In genomic region chr2:29117636-29118303, GRCh38 we compare ENCODE assay signal across 9 cellular contexts. TPM values are rescaled to one million over a fixed set of nuclear protein-coding genes. Genes with fewer than 3 reads are reported as not detected.
DNase-seq lines count a peak whose midpoint lies in the region; ATAC-seq, FAIRE-seq and TF ChIP-seq lines count a peak whose summit lies in the region.
"Had no signal": no experiment of that assay in that cellular context is flagged by ENCODE, and none has a peak within 500 bp of the region (broad histone marks: within the 10 kb centered on the region; RNA-seq: fewer than 3 reads in every experiment).

No MANE protein-coding gene starts in this region.

- DNase-seq in A549 (ENCODE audit: low read depth in 1 of 2, low spot score in 1 of 2) (peak; percentile 79 to 85), H54 (ENCODE audit: insufficient read length, low spot score) (peak; percentile 75), astrocyte of the hippocampus (ENCODE audit: low read depth, low spot score) (peak; percentile 75), HepG2 (ENCODE audit: low spot score) (peak; percentile 72), NCI-H146 (lab: John Stamatoyannopoulos, UW) (no peak), ecto neural progenitor cell (ENCODE audit: low spot score) (no peak), neuronal stem cell (ENCODE audit: low spot score) (no peak)
- no peak for DNase-seq in stimulated activated CD8-positive, alpha-beta memory T cell treated with anti-CD3 and anti-CD28 coated beads, Interleukin-4, amount 100 ng/mL, for 48 hours

- H3K9ac ChIP-seq in HepG2 (ENCODE audit: insufficient read depth, low read depth, low read length) (no peak overlapping the region), neuronal stem cell (ENCODE audit: low read depth, low read length, poor library complexity) (no peak overlapping the region)

- intact Hi-C loops in HepG2 (cut with micrococcal nuclease; ENCODE audit: unreplicated experiment) = no loop called here

- no peak for FAIRE-seq in A549 (lab: Jason Lieb, UNC)
- peak; percentile 92 for FAIRE-seq in H54 (lab: Jason Lieb, UNC)
- FAIRE-seq in HepG2 (lab: Jason Lieb, UNC) = no peak
- FAIRE-seq: colon had no signal

- peak overlapping the region; percentile 98 to 99 for H3K27ac ChIP-seq in A549
- H3K27ac ChIP-seq in HepG2 (ENCODE audit: extremely low read length, insufficient read depth, low read length) = no peak overlapping the region
- H3K27ac ChIP-seq in neuronal stem cell (replicated peaks; ENCODE audit: low read length) = no peak overlapping the region

- in situ Hi-C loops in HepG2 (cut with HindIII; ENCODE audit: extremely low pct_ligation_motif_present, low pct_unique_long_range_greater_than_20kb) = no loop called here

- no peak overlapping the region for H3K23ac ChIP-seq in neuronal stem cell (ENCODE audit: low read depth, low read length, poor library complexity)

- H3K27me3 ChIP-seq in HepG2 (ENCODE audit: control insufficient read depth in 1 of 2, insufficient read depth in 2 of 2, low read length in 2 of 2) = 0 out of 5 replicates have a peak, but pooled peaks cover 0 to 3% of the 10 kb centered on the region in 2 experiments
- H3K27me3 ChIP-seq in neuronal stem cell (ENCODE audit: control insufficient read depth in 3 of 3, insufficient read depth in 3 of 3, low read depth in 1 of 3, low read length in 3 of 3) = peaks cover 2 to 34% (median 24%) of the 10 kb centered on the region in 3 experiments

- BruUV-seq in HepG2 (replicated peaks; lab: Mats Ljungman, UMichigan) = no TSS peak

- 0 out of 5 replicates have a peak, but pooled peaks of 1 of the 2 experiments have one; percentile 14 for TF ChIP-seq RAD21 in A549 (conservative IDR thresholded peaks at IDR 0.05 in 1 of 2, IDR thresholded peaks at IDR 0.05 in 1 of 2)
- TF ChIP-seq RAD21 in HepG2 (CRISPR knock-in tag; IDR thresholded peaks at IDR 0.05) = no peak

- H3K4me3 ChIP-seq in A549 (peak overlapping the region; percentile 79), HepG2 (replicated peaks in 1 of 3; ENCODE audit: insufficient read depth in 1 of 3, low read depth in 2 of 3, low read length in 3 of 3) (no peak overlapping the region), neuronal stem cell (ENCODE audit: low read length in 2 of 2) (no peak overlapping the region)

- H3K4ac ChIP-seq in neuronal stem cell (ENCODE audit: low read length) = no peak overlapping the region

- ATAC-seq in A549 = peak in 1 of 2 experiments; percentile 45; a peak in 3 of 6 replicates
- ATAC-seq in HepG2 = no peak; the same call in 2 of the 3 replicates

- H3K4me1 ChIP-seq in A549 (peaks cover 85% of the 10 kb centered on the region), HepG2 (ENCODE audit: insufficient read depth, low read length) (peaks cover 13% of the 10 kb centered on the region; the same call in 1 of the 2 replicates), neuronal stem cell (ENCODE audit: control insufficient read depth in 2 of 2, insufficient read depth in 1 of 2, low read depth in 1 of 2, low read length in 2 of 2) (peaks cover 0 to 3% of the 10 kb centered on the region in 2 donors)

- H4K20me1 ChIP-seq in HepG2 (ENCODE audit: insufficient read depth, low read length) = no peaks in the 10 kb centered on the region

- no peak overlapping the region for H4K91ac ChIP-seq in neuronal stem cell (ENCODE audit: low read depth, low read length, poor library complexity)

- H2AFZ ChIP-seq in HepG2 (ENCODE audit: low read length) (no peak overlapping the region), neuronal stem cell (ENCODE audit: low read length) (no peak overlapping the region)

- no peak overlapping the region for H3K14ac ChIP-seq in neuronal stem cell (ENCODE audit: low read length)

- H2BK120ac ChIP-seq in neuronal stem cell (ENCODE audit: low read depth, low read length) = no peak overlapping the region

- H3K79me1 ChIP-seq in neuronal stem cell (ENCODE audit: low read depth, low read length) = no peaks in the 10 kb centered on the region

- H2BK5ac ChIP-seq in neuronal stem cell (ENCODE audit: low read length) = no peak overlapping the region

- TF ChIP-seq POLR2A in A549 (IDR thresholded peaks at IDR 0.05; ENCODE audit: low read length) = no peak
- no peak for TF ChIP-seq POLR2A in H54 (IDR thresholded peaks at IDR 0.05; ENCODE audit: low read depth, low read length)
- no peak for TF ChIP-seq POLR2A in HepG2 (IDR thresholded peaks at IDR 0.05; ENCODE audit: insufficient read depth in 1 of 2, low read depth in 2 of 2, low read length in 2 of 2)

- POLR2A ChIA-PET in A549 (lab: Yijun Ruan, JAX) = interaction anchor here (1.3 to 9.0 kb wide), 3 partner anchors 11 to 47 kb away, joined by 3 to 122 read pairs (median 24); no protein-coding TSS in a partner anchor
- POLR2A ChIA-PET in HepG2 (lab: Yijun Ruan, JAX) = interaction anchor here (1.9 to 2.2 kb wide), 2 partner anchors 9 to 11 kb away, joined by 7 to 11 read pairs; no protein-coding TSS in a partner anchor

- H3K4me2 ChIP-seq in A549 (peak overlapping the region; percentile 83), HepG2 (ENCODE audit: low read depth, low read length) (no peak overlapping the region), neuronal stem cell (ENCODE audit: insufficient read depth, low read length, poor library complexity, severe bottlenecking) (no peak overlapping the region)

- 5% methylated on average over 2 of the region's 2 CpGs for WGBS in A549 (ENCODE audit: missing lambda C conversion rate)
- WGBS in HepG2 (ENCODE audit: low lambda C conversion rate) = 24% methylated on average over 2 of the region's 2 CpGs
- WGBS in neuronal stem cell (ENCODE audit: extremely low coverage in 2 of 2, insufficient read length in 2 of 2, insufficient replicate concordance in 1 of 2), 2 donors = no CpG with 5 or more reads among the region's 2 CpGs

- H3K9me3 ChIP-seq in A549 (no peaks in the 10 kb centered on the region), HepG2 (ENCODE audit: low read length) (no peaks in the 10 kb centered on the region), neuronal stem cell (replicated peaks in 1 of 2; ENCODE audit: control insufficient read depth in 2 of 2, insufficient read depth in 1 of 2, low read depth in 1 of 2, low read length in 2 of 2) (peaks cover 0 to 2% of the 10 kb centered on the region in 2 donors)

- H3K18ac ChIP-seq in neuronal stem cell (ENCODE audit: low read length) = no peak overlapping the region

- TF ChIP-seq CTCF in A549 (IDR thresholded peaks at IDR 0.05) (no peak), HepG2 (CRISPR knock-in tag; IDR thresholded peaks at IDR 0.05) (no peak)

- H3K36me3 ChIP-seq in HepG2 (replicated peaks in 1 of 2; ENCODE audit: control insufficient read depth in 1 of 2, insufficient read depth in 2 of 2, low read length in 2 of 2) = no peaks in the 10 kb centered on the region
- H3K36me3 ChIP-seq in neuronal stem cell (replicated peaks in 1 of 2; ENCODE audit: control insufficient read depth in 2 of 2, insufficient read depth in 2 of 2, low read length in 2 of 2) = no peaks in the 10 kb centered on the region

- TF ChIP-seq EP300 in A549 (IDR thresholded peaks at IDR 0.05) (peak; percentile 30 to 41; a peak in 2 of 5 replicates), HepG2 (IDR thresholded peaks at IDR 0.05; ENCODE audit: low read depth in 2 of 2, low read length in 2 of 2) (peak in 1 of 2 experiments; percentile 40; a peak in 1 of 4 replicates), HepG2 (CRISPR knock-in tag; IDR thresholded peaks at IDR 0.05; ENCODE audit: borderline replicate concordance) (no peak)

- no peak overlapping the region for H2AK5ac ChIP-seq in neuronal stem cell (ENCODE audit: low read depth, low read length)

- H2BK15ac ChIP-seq in neuronal stem cell (ENCODE audit: low read length) = no peak overlapping the region

- no peaks in the 10 kb centered on the region for H3K79me2 ChIP-seq in HepG2 (ENCODE audit: insufficient read depth, low read length)

- CTCF ChIA-PET in A549 (lab: Yijun Ruan, JAX) (interaction anchor here (1.2 to 6.5 kb wide), 4 partner anchors 12 to 80 kb away, joined by 3 to 36 read pairs (median 8); no protein-coding TSS in a partner anchor), HepG2 (lab: Yijun Ruan, JAX; ENCODE audit: low intra/inter-chr PET ratio, low total read pairs) (no interaction called here)

- H2BK12ac ChIP-seq in neuronal stem cell (ENCODE audit: low read length) = no peak overlapping the region

- H4K8ac ChIP-seq in neuronal stem cell (ENCODE audit: low read depth, low read length) = no peak overlapping the region

RNA-seq across cellular contexts. Expression of gene CLIP4, which starts 2.6 kb away (rescaled TPM):
- polyA plus RNA-seq in A549 (2011; rRNA removed) (77.2 and 99.1 TPM in 2 replicates), A549 (2017; fragmentation: RNase III; extraction: RNeasy Plus Mini Kit Qiagen cat#74134 plus additional on column Dnase treatment) (38.6 to 53.6 TPM (median 51.1 TPM) in 3 replicates), HepG2 (2011; rRNA removed) (0.49 and 0.59 TPM in 2 replicates)
- polyA plus RNA-seq in A549 (2012; cell fraction: cytosol; rRNA removed) = 13.0 and 13.3 TPM in 2 replicates
- 16.3 and 25.3 TPM in 2 replicates for polyA plus RNA-seq in A549 (2012; cell fraction: nucleus; rRNA removed)
- 70.3 and 94.6 TPM in 2 replicates for polyA minus RNA-seq in A549 (2011; rRNA and poly(A)+ RNA removed)
- 0.46 TPM in 2 replicates for total RNA-seq in HepG2 (2016; rRNA removed; fragmentation: Illumina TruSeq; extraction: Trizol)
- total RNA-seq in HepG2 (2016; cell fraction: cytosol; rRNA removed; fragmentation: Illumina TruSeq; extraction: Trizol; ENCODE audit: low read depth) = 0.10 and 0.35 TPM in 2 replicates
- 0.33 and 0.67 TPM in 2 replicates for total RNA-seq in HepG2 (2016; cell fraction: insoluble cytoplasmic fraction; rRNA removed; fragmentation: Illumina TruSeq; extraction: Trizol)
- 0.24 and 0.28 TPM in 2 replicates for total RNA-seq in HepG2 (2016; cell fraction: membrane; rRNA removed; fragmentation: Illumina TruSeq; extraction: Trizol)
- total RNA-seq in HepG2 (2016; cell fraction: nucleus; rRNA removed; fragmentation: Illumina TruSeq; extraction: Trizol) = 0.88 and 1.6 TPM in 2 replicates
- 0.15 and 0.36 TPM in 2 replicates for polyA plus RNA-seq in HepG2 (2011; cell fraction: cytosol; rRNA removed)
- 1.4 and 1.7 TPM in 2 replicates for polyA plus RNA-seq in HepG2 (2011; cell fraction: nucleus; rRNA removed)
- 0.09 and 0.51 TPM in 2 replicates for polyA plus RNA-seq in HepG2 (2012)
- polyA plus RNA-seq in HepG2 (2016; cell fraction: cytosol; fragmentation: Illumina TruSeq; extraction: Trizol; ENCODE audit: low read depth) = 0.10 TPM in 1 of 2 replicates, not detected in the other
- polyA plus RNA-seq in HepG2 (2016; cell fraction: insoluble cytoplasmic fraction; fragmentation: Illumina TruSeq; extraction: Trizol; ENCODE audit: low read depth) = 0.11 and 0.16 TPM in 2 replicates
- 0.27 and 0.33 TPM in 2 replicates for polyA plus RNA-seq in HepG2 (2016; cell fraction: membrane; fragmentation: Illumina TruSeq; extraction: Trizol; ENCODE audit: low read depth)
- polyA plus RNA-seq in HepG2 (2016; cell fraction: nucleus; fragmentation: Illumina TruSeq; extraction: Trizol; ENCODE audit: insufficient read depth, low read depth) = 0.62 and 1.5 TPM in 2 replicates
- 0.34 and 15.9 TPM in 2 replicates for polyA minus RNA-seq in HepG2 (2011; rRNA and poly(A)+ RNA removed; ENCODE audit: low replicate concordance)
- polyA minus RNA-seq in HepG2 (2011; cell fraction: cytosol; rRNA and poly(A)+ RNA removed) = 0.59 TPM in 1 of 2 replicates, not detected in the other
- 3.1 and 4.0 TPM in 2 replicates for polyA minus RNA-seq in HepG2 (2011; cell fraction: nucleus; rRNA and poly(A)+ RNA removed)
- 2.2 TPM for polyA plus RNA-seq in neuronal stem cell (2013, experiment 1 of 2)
- polyA plus RNA-seq in neuronal stem cell (2013, experiment 2 of 2) = 2.4 TPM

RNA-seq across cellular contexts. Expression of gene PCARE, which starts 43.4 kb away (rescaled TPM):
- polyA plus RNA-seq in A549 (2011; rRNA removed) = not detected in 2 replicates
- not detected in 2 replicates for polyA plus RNA-seq in A549 (2012; cell fraction: cytosol; rRNA removed)
- polyA plus RNA-seq in A549 (2012; cell fraction: nucleus; rRNA removed) = not detected in 2 replicates
- not detected in 3 replicates for polyA plus RNA-seq in A549 (2017; fragmentation: RNase III; extraction: RNeasy Plus Mini Kit Qiagen cat#74134 plus additional on column Dnase treatment)
- polyA minus RNA-seq in A549 (2011; rRNA and poly(A)+ RNA removed) = not detected in 2 replicates
- total RNA-seq in HepG2 (2016; rRNA removed; fragmentation: Illumina TruSeq; extraction: Trizol) = not detected in 2 replicates
- total RNA-seq in HepG2 (2016; cell fraction: cytosol; rRNA removed; fragmentation: Illumina TruSeq; extraction: Trizol; ENCODE audit: low read depth) = not detected in 2 replicates
- not detected in 2 replicates for total RNA-seq in HepG2 (2016; cell fraction: insoluble cytoplasmic fraction; rRNA removed; fragmentation: Illumina TruSeq; extraction: Trizol)
- not detected in 2 replicates for total RNA-seq in HepG2 (2016; cell fraction: membrane; rRNA removed; fragmentation: Illumina TruSeq; extraction: Trizol)
- not detected in 2 replicates for total RNA-seq in HepG2 (2016; cell fraction: nucleus; rRNA removed; fragmentation: Illumina TruSeq; extraction: Trizol)
- not detected in 2 replicates for polyA plus RNA-seq in HepG2 (2011; rRNA removed)
- polyA plus RNA-seq in HepG2 (2011; cell fraction: cytosol; rRNA removed) = not detected in 2 replicates
- not detected in 2 replicates for polyA plus RNA-seq in HepG2 (2011; cell fraction: nucleus; rRNA removed)
- polyA plus RNA-seq in HepG2 (2012) = not detected in 2 replicates
- not detected in 2 replicates for polyA plus RNA-seq in HepG2 (2016; cell fraction: cytosol; fragmentation: Illumina TruSeq; extraction: Trizol; ENCODE audit: low read depth)
- not detected in 2 replicates for polyA plus RNA-seq in HepG2 (2016; cell fraction: insoluble cytoplasmic fraction; fragmentation: Illumina TruSeq; extraction: Trizol; ENCODE audit: low read depth)
- not detected in 2 replicates for polyA plus RNA-seq in HepG2 (2016; cell fraction: membrane; fragmentation: Illumina TruSeq; extraction: Trizol; ENCODE audit: low read depth)
- not detected in 2 replicates for polyA plus RNA-seq in HepG2 (2016; cell fraction: nucleus; fragmentation: Illumina TruSeq; extraction: Trizol; ENCODE audit: insufficient read depth, low read depth)
- 0.02 TPM in 1 of 2 replicates, not detected in the other for polyA minus RNA-seq in HepG2 (2011; rRNA and poly(A)+ RNA removed; ENCODE audit: low replicate concordance)
- polyA minus RNA-seq in HepG2 (2011; cell fraction: cytosol; rRNA and poly(A)+ RNA removed) = not detected in 2 replicates
- not detected in 2 replicates for polyA minus RNA-seq in HepG2 (2011; cell fraction: nucleus; rRNA and poly(A)+ RNA removed)
- not detected for polyA plus RNA-seq in neuronal stem cell (2013, experiment 1 of 2)
- not detected for polyA plus RNA-seq in neuronal stem cell (2013, experiment 2 of 2)

Comparison
In these comparisons a context has a peak if more than half of its experiments do, and no peak if none do; other contexts are left out.
1. DNase-seq: peak in A549 (2 of 2), H54 (single experiment), astrocyte of the hippocampus (single experiment) and HepG2 (single experiment); none in stimulated activated CD8-positive, alpha-beta memory T cell treated with anti-CD3 and anti-CD28 coated beads, Interleukin-4, amount 100 ng/mL, for 48 hours (single experiment), NCI-H146 (single experiment), ecto neural progenitor cell (single experiment) and neuronal stem cell (single experiment).
2. H3K27ac ChIP-seq: peak in A549 (2 of 2); none in HepG2 (single experiment) and neuronal stem cell (single experiment).
3. RNA of gene CLIP4, which starts 2.6 kb away (polyA plus RNA-seq): 13.0 to 99.1 TPM in A549; 0.09 to 1.7 TPM in HepG2; every median in the first group is over 4 times any median in the second.
4. Of the 38 proteins assayed by ChIP-seq in both HepG2 and A549: peak only in HepG2: none; only in A549: BCL3, JUN, JUNB, MAFK and MAX; in both: FOSL2; in neither: 29; mixed calls (peak in some experiments, not most) for 3.